Comparison of ENCODE assay signal across 7 cellular contexts in genomic region chr11:112226062-112226921, GRCh38.
DNase-seq lines count a peak whose midpoint lies in the region; ATAC-seq and TF ChIP-seq lines count a peak whose summit lies in the region.

Gene PTS, plus strand, starts transcription at chr11:112226428. Its CDS starts 16 bp downstream, at chr11:112226444.

- DNase-seq in NCI-H187 treated with DMSO at 0.1 percent for 48 hours (lab: John Stamatoyannopoulos, UW), result peak; percentile 21
- peak; percentile 69 for DNase-seq in T-helper 9 cell
- peak; percentile 55 for DNase-seq in astrocyte of the cerebellum (ENCODE audit: low read depth)
- peak; percentile 97 for DNase-seq in hepatic stellate cell (ENCODE audit: low spot score)
- peak; percentile 96 for DNase-seq in retina

- in situ Hi-C loops in astrocyte of the cerebellum (cut with HindIII; ENCODE audit: low sequenced_read_pairs), result no loop called here

- no peak for TF ChIP-seq CTCF in astrocyte of the cerebellum (IDR thresholded peaks at IDR 0.05; ENCODE audit: low read depth, low read length, missing control alignments)

- H3K4me3 ChIP-seq in astrocyte of the cerebellum (ENCODE audit: low read depth, low read length), result peak within 1 kb of the TSS; percentile 82

- peak; percentile 79 for ATAC-seq in GM18508 (IDR thresholded peaks at IDR 0.05; ENCODE audit: insufficient read depth, unreplicated experiment)
- peak; percentile 98 for ATAC-seq in HG02970 (IDR thresholded peaks at IDR 0.05; ENCODE audit: low FRiP score, unreplicated experiment)

Comparison
In these comparisons a context has a peak if more than half of its experiments do, and no peak if none do; other contexts are left out.
1. Peak in every context shown above with its lines: DNase-seq, ATAC-seq and H3K4me3 ChIP-seq.
2. DNase-seq: peak in every context shown above with its lines; median percentile 97 in hepatic stellate cell; 96 in retina; 69 in T-helper 9 cell; 55 in astrocyte of the cerebellum; 21 in NCI-H187 treated with DMSO at 0.1 percent for 48 hours.